12 cellular contexts compared by ENCODE assay signal in the genomic region with DNA sequence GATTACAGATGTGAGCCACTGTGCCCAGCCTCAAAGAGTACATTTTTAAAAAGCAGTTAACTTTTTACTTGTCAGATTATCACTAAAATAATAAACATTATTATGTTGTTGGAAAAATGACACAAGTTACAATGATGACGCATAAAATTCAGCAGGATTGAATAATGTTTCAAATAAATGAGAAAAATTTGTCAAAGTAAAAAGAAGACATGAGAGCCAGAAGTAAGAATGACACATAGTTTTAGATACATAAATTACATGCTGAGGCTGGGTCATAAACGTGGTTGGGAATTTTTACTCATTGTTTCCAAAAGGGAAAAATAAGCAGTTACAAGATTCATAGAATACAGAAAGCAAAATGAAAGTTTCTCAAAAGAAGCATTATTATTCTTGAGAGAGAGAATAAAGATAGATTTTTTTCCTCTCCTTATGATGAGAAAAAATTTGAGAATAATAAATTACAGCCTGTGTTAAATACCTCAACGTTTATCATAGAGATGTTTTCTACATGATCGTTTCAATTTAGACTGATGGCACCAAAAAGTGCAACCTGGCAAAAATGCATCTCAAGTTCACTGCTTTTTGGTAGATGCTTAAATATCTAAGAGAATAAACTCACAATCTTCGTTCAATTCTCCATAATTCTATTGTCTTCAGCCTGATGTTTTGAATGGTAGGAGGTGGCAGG.
"Had no signal": no experiment of that assay in that cellular context is flagged by ENCODE, and none has a peak within 500 bp of the region (broad histone marks: within the 10 kb centered on the region; RNA-seq: fewer than 3 reads in every experiment).

No MANE protein-coding gene starts in this region.

- ATAC-seq: left colon; natural killer cell treated with Interleukin-12 subunit alpha and Interleukin-12 subunit beta and Interleukin-15 and Interleukin-18, amount 100 ng/mL, for 72 hours had no signal

- H3K4me1 Mint-ChIP-seq: immature natural killer cell had no signal

- DNase-seq: activated CD4-positive, alpha-beta memory T cell treated with anti-CD3 and anti-CD28 coated beads for 36 hours; activated CD4-positive, CD25-positive, alpha-beta regulatory T cell treated with anti-CD3 and anti-CD28 coated beads, Interleukin-2, amount 50 U/mL, for 72 hours; activated gamma-delta T cell treated with Interleukin-2 at 50 U/mL for 16 hours; activated naive CD8-positive, alpha-beta T cell treated with anti-CD3 and anti-CD28 coated beads for 36 hours; activated T-cell treated with anti-CD3 and anti-CD28 coated beads, Interleukin-2, amount 50 U/mL, for 48 hours; immature natural killer cell; left colon; occipital lobe; transverse colon had no signal

- H3K27ac Mint-ChIP-seq: activated CD4-positive, alpha-beta memory T cell treated with anti-CD3 and anti-CD28 coated beads for 36 hours; activated naive CD8-positive, alpha-beta T cell treated with anti-CD3 and anti-CD28 coated beads for 36 hours; immature natural killer cell; natural killer cell treated with Interleukin-12 subunit alpha and Interleukin-12 subunit beta and Interleukin-15 and Interleukin-18, amount 100 ng/mL, for 72 hours had no signal

- H3K9me3 Mint-ChIP-seq: activated CD4-positive, alpha-beta memory T cell treated with anti-CD3 and anti-CD28 coated beads for 36 hours; activated naive CD8-positive, alpha-beta T cell treated with anti-CD3 and anti-CD28 coated beads for 36 hours; immature natural killer cell; natural killer cell treated with Interleukin-12 subunit alpha and Interleukin-12 subunit beta and Interleukin-15 and Interleukin-18, amount 100 ng/mL, for 72 hours had no signal

- H3K4me3 Mint-ChIP-seq: activated CD4-positive, alpha-beta memory T cell treated with anti-CD3 and anti-CD28 coated beads for 36 hours; activated naive CD8-positive, alpha-beta T cell treated with anti-CD3 and anti-CD28 coated beads for 36 hours; immature natural killer cell; natural killer cell treated with Interleukin-12 subunit alpha and Interleukin-12 subunit beta and Interleukin-15 and Interleukin-18, amount 100 ng/mL, for 72 hours had no signal

- H3K4me3 ChIP-seq: lung, skin epidermis, transverse colon had no signal

- H3K36me3 Mint-ChIP-seq: activated CD4-positive, alpha-beta memory T cell treated with anti-CD3 and anti-CD28 coated beads for 36 hours; activated naive CD8-positive, alpha-beta T cell treated with anti-CD3 and anti-CD28 coated beads for 36 hours; natural killer cell treated with Interleukin-12 subunit alpha and Interleukin-12 subunit beta and Interleukin-15 and Interleukin-18, amount 100 ng/mL, for 72 hours had no signal

- H3K9me3 ChIP-seq: transverse colon had no signal

- H3K27me3 Mint-ChIP-seq: activated CD4-positive, alpha-beta memory T cell treated with anti-CD3 and anti-CD28 coated beads for 36 hours; natural killer cell treated with Interleukin-12 subunit alpha and Interleukin-12 subunit beta and Interleukin-15 and Interleukin-18, amount 100 ng/mL, for 72 hours had no signal

- H3K27me3 ChIP-seq: transverse colon had no signal

- H3K36me3 ChIP-seq: transverse colon had no signal
